In genomic region chrX:10128386-10128785, GRCh38 we compare ENCODE assay signal across 8 cellular contexts.
"Had no signal": no experiment of that assay in that cellular context is flagged by ENCODE, and none has a peak within 500 bp of the region (broad histone marks: within the 10 kb centered on the region; RNA-seq: fewer than 3 reads in every experiment).

No MANE protein-coding gene starts in this region.

- H3K4me3 ChIP-seq: K562 had no signal

- H3K27ac ChIP-seq: HL-60, KMS-11 had no signal

- DNase-seq: Karpas-422, KBM-7, KG1 had no signal

- FAIRE-seq: HepG2, HTR-8/SVneo, K562 had no signal

- H3K9ac ChIP-seq: KMS-11 had no signal

- ATAC-seq: HepG2, K562 had no signal

- H3K4me2 ChIP-seq: KMS-11 had no signal
